In the genomic region with DNA sequence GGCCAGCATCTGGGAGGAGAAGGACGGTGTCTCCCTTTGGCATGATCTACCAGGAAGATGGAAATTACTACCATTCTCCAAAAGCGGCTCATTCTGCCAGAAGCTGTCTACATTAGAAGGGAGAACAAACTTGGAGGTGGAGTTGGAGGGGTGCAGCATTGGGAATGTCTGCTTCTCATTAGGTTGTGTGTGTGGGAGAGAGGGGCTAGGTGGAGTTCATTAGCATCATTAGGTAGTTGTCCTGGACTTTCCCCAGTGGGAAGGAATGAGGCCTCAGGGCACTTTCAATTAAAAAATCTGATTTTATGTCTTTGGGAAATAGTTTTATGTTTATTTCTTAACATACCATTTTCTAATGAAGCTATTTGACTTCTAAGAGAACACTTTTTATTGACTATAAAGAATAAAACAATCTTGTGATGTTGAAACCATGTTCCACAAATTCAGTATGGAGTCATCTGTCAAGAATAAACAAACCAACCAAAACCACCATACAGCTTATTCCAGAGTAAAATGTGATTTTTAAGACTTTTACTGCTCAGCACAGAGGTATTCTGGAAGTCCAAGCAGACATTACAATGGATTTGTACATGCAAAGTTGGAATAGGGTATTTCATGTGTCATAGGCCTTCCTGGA, we compare ENCODE assay signal across 17 cellular contexts.
DNase-seq lines count a peak whose midpoint lies in the region; ATAC-seq and TF ChIP-seq lines count a peak whose summit lies in the region.
"Had no signal": no experiment of that assay in that cellular context is flagged by ENCODE, and none has a peak within 500 bp of the region (broad histone marks: within the 10 kb centered on the region; RNA-seq: fewer than 3 reads in every experiment).

No MANE protein-coding gene starts in this region.

- H3K27ac ChIP-seq in hepatocyte: peak overlapping the region; percentile 39
- H3K27ac ChIP-seq: PC-9 had no signal

- peak; percentile 94 for DNase-seq in BJ (ENCODE audit: low read depth)
- peak; percentile 31 for DNase-seq in adipocyte (ENCODE audit: low read depth)
- DNase-seq in hepatocyte (ENCODE audit: low spot score): no peak
- DNase-seq in lower leg skin (ENCODE audit: low spot score in 2 of 2): no peak
- no peak for DNase-seq in T-cell
- DNase-seq in retina: no peak
- no peak for DNase-seq in NCI-H1694 (lab: John Stamatoyannopoulos, UW)
- DNase-seq: DMS53, Kasumi-1, MG63, NCI-H1417 treated with DMSO at 0.1 percent for 48 hours, NCI-H187 treated with DMSO at 0.1 percent for 48 hours, NCI-H2107, NCI-H748 treated with DMSO at 0.1 percent for 48 hours, PC-9, RPMI8226, SHP77 had no signal

- peaks cover 3% of the 10 kb centered on the region for H3K4me1 ChIP-seq in adipocyte (ENCODE audit: control insufficient read depth, insufficient read depth, low read length)
- peaks cover 6% of the 10 kb centered on the region for H3K4me1 ChIP-seq in hepatocyte (ENCODE audit: insufficient read depth)

- no peak for TF ChIP-seq POLR2A in lower leg skin (IDR thresholded peaks at IDR 0.05)

- H3K9me3 Mint-ChIP-seq in T-cell: peaks cover 0 to 18% (median 9%) of the 10 kb centered on the region in 3 donors

- peaks cover 11 to 21% of the 10 kb centered on the region in 2 donors for H3K27me3 Mint-ChIP-seq in T-cell

- POLR2A ChIA-PET in BJ (lab: Charles Lee): interaction anchor here (1.1 kb wide), 1 partner anchor 14 kb away, joined by 5 read pairs; no protein-coding TSS in a partner anchor
- POLR2A ChIA-PET in T-cell (lab: Charles Lee): no interaction called here

- peaks cover 23% of the 10 kb centered on the region for H3K9me3 ChIP-seq in adipocyte (ENCODE audit: control insufficient read depth, low read length)
- no peaks in the 10 kb centered on the region for H3K9me3 ChIP-seq in hepatocyte (ENCODE audit: low read depth)

- H3K4me3 ChIP-seq in BJ (ENCODE audit: low read depth, low read length) (no peak overlapping the region), adipocyte (ENCODE audit: low read length) (no peak overlapping the region), hepatocyte (no peak overlapping the region), lower leg skin (ENCODE audit: low read depth, poor library complexity, severe bottlenecking) (no peak overlapping the region)
- H3K4me3 ChIP-seq: MG63, PC-9 had no signal

- H3K4me1 Mint-ChIP-seq in T-cell: peaks cover 1 to 6% (median 4%) of the 10 kb centered on the region in 3 donors

- H3K27ac Mint-ChIP-seq in T-cell: no peak overlapping the region

- H3K4me3 Mint-ChIP-seq in T-cell: no peak overlapping the region

- TF ChIP-seq CTCF in BJ (IDR thresholded peaks at IDR 0.05; ENCODE audit: insufficient read depth, low read depth, low read length) (no peak), hepatocyte (IDR thresholded peaks at IDR 0.05; ENCODE audit: poor library complexity) (no peak), lower leg skin (IDR thresholded peaks at IDR 0.05) (no peak)

- H3K4me2 ChIP-seq in hepatocyte: no peak overlapping the region
- H3K4me2 ChIP-seq: PC-9 had no signal

- peaks cover 3% of the 10 kb centered on the region for H3K36me3 Mint-ChIP-seq in T-cell

- no peaks in the 10 kb centered on the region for H3K36me3 ChIP-seq in BJ (ENCODE audit: control insufficient read depth, insufficient read depth, low read length)
- H3K36me3 ChIP-seq in adipocyte (ENCODE audit: control insufficient read depth, insufficient read depth, low read length, severe bottlenecking): no peaks in the 10 kb centered on the region
- no peaks in the 10 kb centered on the region for H3K36me3 ChIP-seq in hepatocyte (replicated peaks; ENCODE audit: insufficient read depth, low read depth)
- H3K36me3 ChIP-seq: MG63 had no signal

- H3K9ac ChIP-seq in adipocyte (ENCODE audit: low read length): no peak overlapping the region

- no peak overlapping the region for H2AFZ ChIP-seq in hepatocyte
- H2AFZ ChIP-seq: PC-9 had no signal

- CTCF ChIA-PET in BJ (lab: Yijun Ruan, JAX) (interaction anchor here (0.8 to 6.2 kb wide), 5 partner anchors 38 to 544 kb away, joined by 3 to 93 read pairs (median 3); no protein-coding TSS in a partner anchor), T-cell (lab: Charles Lee) (interaction anchor here in 1 of 2 donors (0.8 kb wide), 1 partner anchor 44 kb away, joined by 3 read pairs; no protein-coding TSS in a partner anchor)

- H4K20me1 ChIP-seq in hepatocyte (ENCODE audit: insufficient read depth, poor library complexity, severe bottlenecking): no peaks in the 10 kb centered on the region

- H3K79me2 ChIP-seq in hepatocyte: no peaks in the 10 kb centered on the region

- H3K27me3 ChIP-seq in BJ (ENCODE audit: control insufficient read depth, insufficient read depth, low read length) (no peaks in the 10 kb centered on the region), adipocyte (replicated peaks; ENCODE audit: control insufficient read depth, insufficient read depth, low read length) (peaks cover 9% of the 10 kb centered on the region), hepatocyte (no peaks in the 10 kb centered on the region)
- H3K27me3 ChIP-seq: MG63 had no signal

- no peaks in the 10 kb centered on the region for H3K9me2 ChIP-seq in hepatocyte (replicated peaks; ENCODE audit: insufficient read depth)

- intact Hi-C loops in lower leg skin (cut with DNase I; ENCODE audit: low total_unique reads): loop anchor here (1.0 kb wide), 1 partner anchor 547 kb away; no protein-coding TSS in a partner anchor

- 89% methylated on average over 2 of the region's 2 CpGs for WGBS in hepatocyte (ENCODE audit: low lambda C conversion rate, missing lambda C conversion rate)
- WGBS in lower leg skin, 2 donors: 70 to 71% methylated on average over 2 of the region's 2 CpGs

- ATAC-seq in T-cell (replicated peaks in 1 of 4): no peak

Comparison
In these comparisons a context has a peak if more than half of its experiments do, and no peak if none do; other contexts are left out.
1. DNase-seq: peak in BJ (single experiment) and adipocyte (single experiment); none in hepatocyte (single experiment), lower leg skin (0 of 2), T-cell (0 of 34), retina (single experiment) and NCI-H1694 (single experiment).